Comparison of ENCODE assay signal across 16 cellular contexts in the genomic region with DNA sequence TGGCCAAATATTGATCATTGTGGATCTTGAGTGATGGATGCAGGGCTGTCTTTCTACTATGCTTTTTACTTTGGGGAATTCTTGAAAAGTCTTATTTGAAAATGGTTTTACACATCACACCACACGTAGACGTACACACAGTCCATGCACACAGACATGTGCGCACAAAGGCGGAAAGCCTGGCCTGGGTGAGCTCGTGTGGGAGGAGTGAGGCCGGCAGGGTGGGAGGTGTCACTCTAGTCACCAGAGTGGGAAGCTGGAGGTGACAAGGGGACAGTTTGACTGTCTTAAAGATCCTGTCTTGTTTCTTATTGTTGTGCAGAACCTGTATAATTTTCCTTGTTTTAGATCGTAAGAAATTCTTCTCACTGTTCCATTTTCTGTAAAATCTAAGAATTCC.
"Had no signal": no experiment of that assay in that cellular context is flagged by ENCODE, and none has a peak within 500 bp of the region (broad histone marks: within the 10 kb centered on the region; RNA-seq: fewer than 3 reads in every experiment).

No MANE protein-coding gene starts in this region.

- H3K4me1 ChIP-seq: right lobe of liver had no signal

- H3K9me3 ChIP-seq: right lobe of liver, vagina had no signal

- H3K27ac ChIP-seq: adrenal gland, cardiac muscle cell, left lung, right lobe of liver, vagina had no signal

- H3K36me3 ChIP-seq: adrenal gland, cardiac muscle cell, left lung, right lobe of liver, vagina had no signal

- H3K27me3 ChIP-seq: adrenal gland, cardiac muscle cell, left lung, right lobe of liver, vagina had no signal

- H3K4me3 Mint-ChIP-seq: activated B cell treated with CpG ODN at 0.5 μM for 24 hours; activated CD8-positive, alpha-beta T cell treated with anti-CD3 and anti-CD28 coated beads, Interleukin-2, amount 10 ng/mL, durations not matched to agents 7 days and 5 days had no signal

- H3K27ac Mint-ChIP-seq: activated B cell treated with CpG ODN at 0.5 μM for 24 hours; activated CD8-positive, alpha-beta T cell treated with anti-CD3 and anti-CD28 coated beads, Interleukin-2, amount 10 ng/mL, durations not matched to agents 7 days and 5 days had no signal

- H3K9me3 Mint-ChIP-seq: activated B cell treated with CpG ODN at 0.5 μM for 24 hours had no signal

- DNase-seq: activated B cell treated with CpG ODN at 0.5 μM for 24 hours; activated CD4-positive, alpha-beta T cell treated with anti-CD3 and anti-CD28 coated beads for 48 hours; activated CD8-positive, alpha-beta T cell treated with anti-CD3 and anti-CD28 coated beads, Interleukin-2, amount 10 ng/mL, durations not matched to agents 7 days and 5 days; activated naive CD4-positive, alpha-beta T cell treated with Interleukin-2 at 50 U/mL for 16 hours; islet precursor cell; left lung; mammary epithelial cell; mucosa of descending colon; right lobe of liver; T-helper 2 cell had no signal

- ATAC-seq: activated CD8-positive, alpha-beta T cell treated with anti-CD3 and anti-CD28 coated beads, Interleukin-2, amount 10 ng/mL, durations not matched to agents 7 days and 5 days; esophagus mucosa; mucosa of descending colon had no signal

- H3K4me3 ChIP-seq: adrenal gland, cardiac muscle cell, left lung, mucosa of descending colon, right lobe of liver, vagina had no signal

- H3K27me3 Mint-ChIP-seq: activated B cell treated with CpG ODN at 0.5 μM for 24 hours had no signal

- FAIRE-seq: colon, endometrium had no signal
